In the genomic region with DNA sequence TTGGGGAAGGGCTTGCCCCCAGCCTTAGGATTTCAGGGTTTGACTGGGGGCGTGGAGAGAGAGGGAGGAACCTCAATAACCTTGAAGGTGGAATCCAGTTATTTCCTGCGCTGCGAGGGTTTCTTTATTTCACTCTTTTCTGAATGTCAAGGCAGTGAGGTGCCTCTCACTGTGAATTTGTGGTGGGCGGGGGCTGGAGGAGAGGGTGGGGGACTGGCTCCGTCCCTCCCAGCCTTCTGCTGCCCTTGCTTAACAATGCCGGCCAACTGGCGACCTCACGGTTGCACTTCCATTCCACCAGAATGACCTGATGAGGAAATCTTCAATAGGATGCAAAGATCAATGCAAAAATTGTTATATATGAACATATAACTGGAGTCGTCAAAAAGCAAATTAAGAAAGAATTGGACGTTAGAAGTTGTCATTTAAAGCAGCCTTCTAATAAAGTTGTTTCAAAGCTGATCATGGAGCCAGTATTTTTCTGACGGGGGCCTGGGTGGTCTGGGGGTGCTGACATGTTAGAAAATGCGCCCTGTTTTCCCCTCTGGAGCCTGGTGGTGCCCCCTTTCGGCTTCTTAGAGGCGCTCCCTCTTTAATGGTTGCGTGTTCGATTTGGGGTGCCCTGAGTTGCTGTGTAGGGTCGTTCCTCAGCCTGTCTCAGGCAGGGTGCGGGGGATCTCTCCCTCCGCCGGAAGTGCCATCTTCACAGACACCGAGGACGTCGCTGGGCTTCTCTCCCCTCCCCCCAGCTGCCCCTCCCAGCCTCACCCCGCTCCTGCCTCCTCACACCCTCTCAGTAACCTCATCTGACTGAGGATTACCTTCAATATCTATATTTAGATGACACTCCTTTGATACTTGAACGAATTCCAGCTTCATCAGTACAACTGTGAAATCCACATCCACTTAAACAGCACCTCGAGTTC, we compare ENCODE assay signal across 18 cellular contexts. TPM values are rescaled to one million over a fixed set of nuclear protein-coding genes. Genes with fewer than 3 reads are reported as not detected.
A peak's percentile ranks its signal among the peaks of the same experiment; 100 is the strongest.
DNase-seq lines count a peak whose midpoint lies in the region; ATAC-seq, FAIRE-seq and TF ChIP-seq lines count a peak whose summit lies in the region.
"Had no signal": no experiment of that assay in that cellular context is flagged by ENCODE, and none has a peak within 500 bp of the region (broad histone marks: within the 10 kb centered on the region; RNA-seq: fewer than 3 reads in every experiment).

No MANE protein-coding gene starts in this region.

- no peak overlapping the region for H3K4me3 Mint-ChIP-seq in HFFc6
- no peak overlapping the region for H3K4me3 Mint-ChIP-seq in activated CD8-positive, alpha-beta memory T cell treated with anti-CD3 and anti-CD28 coated beads, Interleukin-2, amount 10 ng/mL, durations not matched to agents 7 days and 5 days
- H3K4me3 Mint-ChIP-seq: effector memory CD8-positive, alpha-beta T cell had no signal

- TF ChIP-seq CTCF in HFFc6 (IDR thresholded peaks at IDR 0.05): no peak
- TF ChIP-seq CTCF in K562 (IDR thresholded peaks at IDR 0.05 in 2 of 3, conservative IDR thresholded peaks at IDR 0.05 in 1 of 3; ENCODE audit: insufficient read depth in 2 of 3, low read depth in 1 of 3, low read length in 3 of 3): no peak
- TF ChIP-seq CTCF in gastrocnemius medialis (IDR thresholded peaks at IDR 0.05 in 4 of 5, conservative IDR thresholded peaks at IDR 0.05 in 1 of 5): no peak

- H3K4me2 ChIP-seq in K562 (ENCODE audit: insufficient read depth, low read length): peak overlapping the region; percentile 43; the same call in 1 of the 2 replicates

- H3K4me1 Mint-ChIP-seq in HFFc6 (ENCODE audit: low read depth): peaks cover 5% of the 10 kb centered on the region; the same call in 1 of the 2 replicates
- no peaks in the 10 kb centered on the region for H3K4me1 Mint-ChIP-seq in activated CD8-positive, alpha-beta memory T cell treated with anti-CD3 and anti-CD28 coated beads, Interleukin-2, amount 10 ng/mL, durations not matched to agents 7 days and 5 days

- H3K9me1 ChIP-seq in K562 (ENCODE audit: control insufficient read depth, insufficient read depth, low read length): no peaks in the 10 kb centered on the region

- H3K4me3 ChIP-seq in K562 (no peak overlapping the region), gastrocnemius medialis (peak overlapping the region in 1 of 4 donors; percentile 14)
- H3K4me3 ChIP-seq: tibial artery had no signal

- 55% methylated on average over 23 of the region's 26 CpGs for WGBS in K562 (ENCODE audit: insufficient coverage, low coverage, missing lambda C conversion rate)

- no peaks in the 10 kb centered on the region for H4K20me1 ChIP-seq in K562 (replicated peaks; ENCODE audit: control insufficient read depth, insufficient read depth, low read length)

- TF ChIP-seq RAD21 in K562 (CRISPR knock-in tag; conservative IDR thresholded peaks at IDR 0.05 in 1 of 2, IDR thresholded peaks at IDR 0.05 in 1 of 2): no peak

- ATAC-seq in K562 (peak; percentile 56), left lobe of liver (peak; percentile 3), gastrocnemius medialis (peak; percentile 51 to 57)
- ATAC-seq in activated CD8-positive, alpha-beta memory T cell treated with anti-CD3 and anti-CD28 coated beads, Interleukin-2, amount 10 ng/mL, durations not matched to agents 7 days and 5 days: no peak
- ATAC-seq: effector memory CD8-positive, alpha-beta T cell; foreskin keratinocyte had no signal

- H3K9me3 Mint-ChIP-seq in HFFc6: no peaks in the 10 kb centered on the region
- no peaks in the 10 kb centered on the region for H3K9me3 Mint-ChIP-seq in activated CD8-positive, alpha-beta memory T cell treated with anti-CD3 and anti-CD28 coated beads, Interleukin-2, amount 10 ng/mL, durations not matched to agents 7 days and 5 days (ENCODE audit: low read depth)
- H3K9me3 Mint-ChIP-seq: effector memory CD8-positive, alpha-beta T cell had no signal

- peak; percentile 63 for FAIRE-seq in K562 (lab: Jason Lieb, UNC)

- H3K9ac ChIP-seq in K562 (ENCODE audit: insufficient read depth in 1 of 2, low read depth in 2 of 2, low read length in 2 of 2): peak overlapping the region in 1 of 2 experiments; percentile 74; a peak in 2 of 4 replicates

- DNase-seq in HFFc6 (no peak), K562 (ENCODE audit: extremely low read depth in 1 of 4, low spot score in 3 of 4) (no peak), left lobe of liver (ENCODE audit: low spot score) (no peak), gastrocnemius medialis (peak in 1 of 2 donors; percentile 90), NCI-H524 treated with DMSO at 0.1 percent for 48 hours (lab: John Stamatoyannopoulos, UW) (no peak)
- no peak for DNase-seq in activated CD8-positive, alpha-beta memory T cell treated with anti-CD3 and anti-CD28 coated beads, Interleukin-2, amount 10 ng/mL, durations not matched to agents 7 days and 5 days
- no peak for DNase-seq in activated CD8-positive, alpha-beta memory T cell treated with anti-CD3 and anti-CD28 coated beads, Interleukin-2, amount 50 U/mL, for 48 hours
- DNase-seq: activated CD4-positive, alpha-beta T cell treated with anti-CD3 and anti-CD28 coated beads for 1 hour; activated T-cell treated with anti-CD3 and anti-CD28 coated beads, Interleukin-2, amount 50 U/mL, for 1 hour; effector memory CD8-positive, alpha-beta T cell; foreskin keratinocyte; Kasumi-1; NCI-H1694; NCI-H524; stimulated activated CD4-positive, alpha-beta T cell treated with anti-CD3 and anti-CD28 coated beads, Interleukin-1b, Interleukin-23, amount 100 ng/mL, for 48 hours; T-helper 1 cell had no signal

- no peak for TF ChIP-seq EP300 in K562 (IDR thresholded peaks at IDR 0.05; ENCODE audit: low read length)

- H3K27me3 Mint-ChIP-seq in HFFc6 (ENCODE audit: insufficient read depth): peaks cover 7% of the 10 kb centered on the region
- no peaks in the 10 kb centered on the region for H3K27me3 Mint-ChIP-seq in activated CD8-positive, alpha-beta memory T cell treated with anti-CD3 and anti-CD28 coated beads, Interleukin-2, amount 10 ng/mL, durations not matched to agents 7 days and 5 days
- H3K27me3 Mint-ChIP-seq: effector memory CD8-positive, alpha-beta T cell had no signal

- no peaks in the 10 kb centered on the region for H3K27me3 ChIP-seq in K562 (ENCODE audit: control insufficient read depth in 2 of 2, insufficient read depth in 2 of 2, low read length in 2 of 2)
- H3K27me3 ChIP-seq in gastrocnemius medialis: no peaks in the 10 kb centered on the region
- H3K27me3 ChIP-seq: foreskin keratinocyte, tibial artery had no signal

- no peaks in the 10 kb centered on the region for H3K9me3 ChIP-seq in K562 (replicated peaks; ENCODE audit: control insufficient read depth, insufficient read depth, low read depth, low read length)
- H3K9me3 ChIP-seq in gastrocnemius medialis: no peaks in the 10 kb centered on the region
- H3K9me3 ChIP-seq: tibial artery had no signal

- H3K27ac ChIP-seq in K562 (ENCODE audit: extremely low read depth, low read depth, low read length): peak overlapping the region; percentile 56; the same call in 2 of the 3 replicates
- peak overlapping the region; percentile 91 to 99 (median 98) for H3K27ac ChIP-seq in gastrocnemius medialis
- H3K27ac ChIP-seq: foreskin keratinocyte, tibial artery had no signal

- in situ Hi-C loops in K562 (cut with MboI) (no loop called here), gastrocnemius medialis (cut with MboI; ENCODE audit: low sequenced_read_pairs in 4 of 4) (loop anchor here in 3 of 4 donors (10.0 to 25.0 kb wide), 2 partner anchors 147 to 154 kb away; no protein-coding TSS in a partner anchor)

- H3K36me3 Mint-ChIP-seq in HFFc6 (ENCODE audit: low read depth): peaks cover 20% of the 10 kb centered on the region
- H3K36me3 Mint-ChIP-seq in activated CD8-positive, alpha-beta memory T cell treated with anti-CD3 and anti-CD28 coated beads, Interleukin-2, amount 10 ng/mL, durations not matched to agents 7 days and 5 days: peaks cover 24% of the 10 kb centered on the region

- CTCF ChIA-PET in K562 (lab: Yijun Ruan, JAX; ENCODE audit: low intra/inter-chr PET ratio): interaction anchor here (0.6 kb wide), 1 partner anchor 35 kb away, joined by 3 read pairs; no protein-coding TSS in a partner anchor
- CTCF ChIA-PET in activated CD8-positive, alpha-beta memory T cell treated with anti-CD3 and anti-CD28 coated beads, Interleukin-2, amount 10 ng/mL, durations not matched to agents 7 days and 5 days (lab: Charles Lee): interaction anchor here (1.1 to 1.8 kb wide), 3 partner anchors 8 to 11 kb away, joined by 3 to 19 read pairs (median 4); no protein-coding TSS in a partner anchor

- no TSS peak for BruUV-seq in K562 (replicated peaks; lab: Mats Ljungman, UMichigan)

- intact Hi-C loops in K562 (cut with micrococcal nuclease) (no loop called here), gastrocnemius medialis (cut with DNase I; ENCODE audit: low total_unique reads) (no loop called here)

- POLR2A ChIA-PET in K562 (lab: Yijun Ruan, JAX): interaction anchor here (0.7 to 2.0 kb wide), 4 partner anchors 8 to 16 kb away, joined by 3 to 13 read pairs (median 4); no protein-coding TSS in a partner anchor

- no peak overlapping the region for H2AFZ ChIP-seq in K562 (ENCODE audit: low read depth, low read length)

- H3K4me1 ChIP-seq in K562 (replicated peaks in 1 of 2; ENCODE audit: control insufficient read depth in 2 of 2, insufficient read depth in 2 of 2, low read length in 2 of 2) (peaks cover 11 to 49% of the 10 kb centered on the region in 2 experiments; a peak in 4 of 5 replicates), gastrocnemius medialis (peaks cover 65 to 78% of the 10 kb centered on the region in 2 donors)
- H3K4me1 ChIP-seq: foreskin keratinocyte had no signal

- no peak for TF ChIP-seq POLR2A in K562 (conservative IDR thresholded peaks at IDR 0.05)
- TF ChIP-seq POLR2A in gastrocnemius medialis (IDR thresholded peaks at IDR 0.05): peak in 1 of 2 donors; percentile 33

- H3K36me3 ChIP-seq in K562 (ENCODE audit: control insufficient read depth, insufficient read depth, low read length) (peaks cover 66% of the 10 kb centered on the region), gastrocnemius medialis (peaks cover 0 to 32% of the 10 kb centered on the region in 2 donors)

- peak overlapping the region; percentile 5; the same call in 1 of the 2 replicates for H3K27ac Mint-ChIP-seq in HFFc6
- no peak overlapping the region for H3K27ac Mint-ChIP-seq in activated CD8-positive, alpha-beta memory T cell treated with anti-CD3 and anti-CD28 coated beads, Interleukin-2, amount 10 ng/mL, durations not matched to agents 7 days and 5 days

- H3K79me2 ChIP-seq in K562 (ENCODE audit: control insufficient read depth, insufficient read depth, low read length): peaks cover 4% of the 10 kb centered on the region; the same call in 1 of the 3 replicates

RNA-seq across cellular contexts. Expression of a gene that starts 18.5 kb away (rescaled TPM):
- total RNA-seq in HFFc6 (2021; fragmentation: NEBNext Ultra II Directional; extraction: Animal tissue kit (Norgen Biotek cat#: 25700)): 10 to 100 TPM; 68.5 to 82.8 (median 70.6) TPM
- 91.2 and 285 TPM in 2 replicates for total RNA-seq in K562 (2011; cell fraction: chromatin; rRNA removed; ENCODE audit: low replicate concordance)
- 223 and 287 TPM in 2 replicates for total RNA-seq in K562 (2011; cell fraction: nucleolus; rRNA removed)
- total RNA-seq in K562 (2011; cell fraction: nucleoplasm; rRNA removed): 132 and 134 TPM in 2 replicates
- total RNA-seq in K562 (2014; rRNA removed) (196 and 257 TPM in 2 replicates), K562 (2014; rRNA removed; fragmentation: Illumina TruSeq; extraction: Trizol) (34.3 and 50.3 TPM in 2 replicates), K562 (2015; rRNA removed; fragmentation: Illumina TruSeq; extraction: Trizol) (98.9 and 102 TPM in 2 replicates), K562 (2021) (135 and 137 TPM in 2 replicates), left lobe of liver (35.8 TPM), gastrocnemius medialis (100 to 1,000 TPM in 3 of 4 donors, 10 to 100 TPM in 1; 95.2 to 266 (median 155) TPM)
- polyA plus RNA-seq in K562 (2011; rRNA removed) (90.1 and 106 TPM in 2 replicates), K562 (2014; fragmentation: Illumina TruSeq; extraction: Trizol) (89.2 and 128 TPM in 2 replicates), K562 (2014; fragmentation: Nextera tagmentation; extraction: Ambion mirVana) (1 to 10 TPM; 2.4 to 6.2 TPM), K562 (2014; rRNA removed) (128 and 149 TPM in 2 replicates)
- polyA plus RNA-seq in K562 (2011; cell fraction: cytosol; rRNA removed): 92.2 and 177 TPM in 2 replicates
- polyA plus RNA-seq in K562 (2011; cell fraction: nucleus; rRNA removed): 244 and 370 TPM in 2 replicates
- 94.0 and 96.2 TPM in 2 replicates for polyA plus RNA-seq in K562 (2012)
- 49.5 and 74.8 TPM in 2 replicates for polyA minus RNA-seq in K562 (2011; rRNA and poly(A)+ RNA removed)
- polyA minus RNA-seq in K562 (2011; cell fraction: cytosol; rRNA and poly(A)+ RNA removed): 57.2 and 75.5 TPM in 2 replicates
- polyA minus RNA-seq in K562 (2011; cell fraction: nucleus; rRNA and poly(A)+ RNA removed): 73.1 and 77.3 TPM in 2 replicates
- total RNA-seq in activated CD8-positive, alpha-beta memory T cell treated with anti-CD3 and anti-CD28 coated beads, Interleukin-2, amount 10 ng/mL, durations not matched to agents 7 days and 5 days: 10 to 100 TPM; 51.0 to 56.4 TPM

RNA-seq across cellular contexts. Expression of a gene that starts 40.2 kb away (rescaled TPM):
- total RNA-seq in HFFc6 (2021; fragmentation: NEBNext Ultra II Directional; extraction: Animal tissue kit (Norgen Biotek cat#: 25700)): not detected
- 0.58 and 2.0 TPM in 2 replicates for total RNA-seq in K562 (2011; cell fraction: chromatin; rRNA removed; ENCODE audit: low replicate concordance)
- 1.1 and 1.3 TPM in 2 replicates for total RNA-seq in K562 (2011; cell fraction: nucleolus; rRNA removed)
- total RNA-seq in K562 (2011; cell fraction: nucleoplasm; rRNA removed): 1.7 TPM in 1 of 2 replicates, not detected in the other
- total RNA-seq in K562 (2014; rRNA removed): 0.20 and 0.54 TPM in 2 replicates
- 0.47 TPM in 1 of 2 replicates, not detected in the other for total RNA-seq in K562 (2014; rRNA removed; fragmentation: Illumina TruSeq; extraction: Trizol)
- not detected in 2 replicates for total RNA-seq in K562 (2015; rRNA removed; fragmentation: Illumina TruSeq; extraction: Trizol)
- total RNA-seq in K562 (2021): 0.40 and 0.72 TPM in 2 replicates
- polyA plus RNA-seq in K562 (2011; rRNA removed): 0.60 and 1.2 TPM in 2 replicates
- 0.40 and 0.69 TPM in 2 replicates for polyA plus RNA-seq in K562 (2011; cell fraction: cytosol; rRNA removed)
- polyA plus RNA-seq in K562 (2011; cell fraction: nucleus; rRNA removed): 3.3 and 4.8 TPM in 2 replicates
- 0.16 and 0.37 TPM in 2 replicates for polyA plus RNA-seq in K562 (2012)
- 0.22 and 1.0 TPM in 2 replicates for polyA plus RNA-seq in K562 (2014; fragmentation: Illumina TruSeq; extraction: Trizol)
- under 1 TPM; 0.10 to 0.11 TPM for polyA plus RNA-seq in K562 (2014; fragmentation: Nextera tagmentation; extraction: Ambion mirVana)
- polyA plus RNA-seq in K562 (2014; rRNA removed): 0.21 and 0.65 TPM in 2 replicates
- 1.2 and 1.4 TPM in 2 replicates for polyA minus RNA-seq in K562 (2011; rRNA and poly(A)+ RNA removed)
- polyA minus RNA-seq in K562 (2011; cell fraction: cytosol; rRNA and poly(A)+ RNA removed): not detected in 2 replicates
- not detected in 2 replicates for polyA minus RNA-seq in K562 (2011; cell fraction: nucleus; rRNA and poly(A)+ RNA removed)
- total RNA-seq in left lobe of liver: 2.7 TPM
- under 1 TPM in 1 of 4 donors, not detected in 3; 1.00 TPM for total RNA-seq in gastrocnemius medialis
- not detected for total RNA-seq in activated CD8-positive, alpha-beta memory T cell treated with anti-CD3 and anti-CD28 coated beads, Interleukin-2, amount 10 ng/mL, durations not matched to agents 7 days and 5 days
- total RNA-seq: pulmonary artery endothelial cell had no signal

RNA-seq across cellular contexts. Expression of a gene that starts 41.0 kb away (rescaled TPM):
- 10 to 100 TPM; 16.5 to 20.7 (median 18.4) TPM for total RNA-seq in HFFc6 (2021; fragmentation: NEBNext Ultra II Directional; extraction: Animal tissue kit (Norgen Biotek cat#: 25700))
- 56.5 and 74.4 TPM in 2 replicates for total RNA-seq in K562 (2011; cell fraction: chromatin; rRNA removed; ENCODE audit: low replicate concordance)
- total RNA-seq in K562 (2011; cell fraction: nucleolus; rRNA removed): 41.5 and 42.5 TPM in 2 replicates
- total RNA-seq in K562 (2011; cell fraction: nucleoplasm; rRNA removed): 26.8 and 33.4 TPM in 2 replicates
- total RNA-seq in K562 (2014; rRNA removed) (35.9 and 39.5 TPM in 2 replicates), K562 (2014; rRNA removed; fragmentation: Illumina TruSeq; extraction: Trizol) (19.0 and 19.3 TPM in 2 replicates), K562 (2015; rRNA removed; fragmentation: Illumina TruSeq; extraction: Trizol) (23.2 and 25.1 TPM in 2 replicates), K562 (2021) (30.1 and 30.7 TPM in 2 replicates), left lobe of liver (76.9 TPM), gastrocnemius medialis (10 to 100 TPM; 26.9 to 98.7 (median 46.0) TPM)
- polyA plus RNA-seq in K562 (2011; rRNA removed) (21.7 and 26.7 TPM in 2 replicates), K562 (2014; fragmentation: Illumina TruSeq; extraction: Trizol) (18.7 and 25.2 TPM in 2 replicates), K562 (2014; fragmentation: Nextera tagmentation; extraction: Ambion mirVana) (under 1 TPM; 0.07 to 0.10 TPM), K562 (2014; rRNA removed) (27.2 and 31.0 TPM in 2 replicates)
- 20.4 and 25.8 TPM in 2 replicates for polyA plus RNA-seq in K562 (2011; cell fraction: cytosol; rRNA removed)
- 29.9 and 44.4 TPM in 2 replicates for polyA plus RNA-seq in K562 (2011; cell fraction: nucleus; rRNA removed)
- 20.5 and 23.5 TPM in 2 replicates for polyA plus RNA-seq in K562 (2012)
- polyA minus RNA-seq in K562 (2011; rRNA and poly(A)+ RNA removed): 21.0 and 28.2 TPM in 2 replicates
- polyA minus RNA-seq in K562 (2011; cell fraction: cytosol; rRNA and poly(A)+ RNA removed): 14.7 and 16.8 TPM in 2 replicates
- polyA minus RNA-seq in K562 (2011; cell fraction: nucleus; rRNA and poly(A)+ RNA removed): 14.8 and 20.9 TPM in 2 replicates
- 10 to 100 TPM; 16.5 to 18.1 TPM for total RNA-seq in activated CD8-positive, alpha-beta memory T cell treated with anti-CD3 and anti-CD28 coated beads, Interleukin-2, amount 10 ng/mL, durations not matched to agents 7 days and 5 days

RNA-seq across cellular contexts. Expression of a gene that starts 41.9 kb away (rescaled TPM):
- 10 to 100 TPM in 3 of 6 experiments, 1 to 10 TPM in 3; 8.7 to 11.5 (median 9.8) TPM for total RNA-seq in HFFc6 (2021; fragmentation: NEBNext Ultra II Directional; extraction: Animal tissue kit (Norgen Biotek cat#: 25700))
- total RNA-seq in K562 (2011; cell fraction: chromatin; rRNA removed; ENCODE audit: low replicate concordance): 14.2 and 31.0 TPM in 2 replicates
- 27.1 and 29.7 TPM in 2 replicates for total RNA-seq in K562 (2011; cell fraction: nucleolus; rRNA removed)
- total RNA-seq in K562 (2011; cell fraction: nucleoplasm; rRNA removed): 19.1 and 19.8 TPM in 2 replicates
- 21.3 and 27.6 TPM in 2 replicates for total RNA-seq in K562 (2014; rRNA removed)
- 15.8 and 16.2 TPM in 2 replicates for total RNA-seq in K562 (2014; rRNA removed; fragmentation: Illumina TruSeq; extraction: Trizol)
- total RNA-seq in K562 (2015; rRNA removed; fragmentation: Illumina TruSeq; extraction: Trizol): 15.9 and 17.4 TPM in 2 replicates
- 23.1 and 26.6 TPM in 2 replicates for total RNA-seq in K562 (2021)
- polyA plus RNA-seq in K562 (2011; rRNA removed): 17.2 and 21.5 TPM in 2 replicates
- polyA plus RNA-seq in K562 (2011; cell fraction: cytosol; rRNA removed): 24.4 and 26.5 TPM in 2 replicates
- polyA plus RNA-seq in K562 (2011; cell fraction: nucleus; rRNA removed): 17.1 and 20.0 TPM in 2 replicates
- polyA plus RNA-seq in K562 (2012): 16.5 and 19.9 TPM in 2 replicates
- polyA plus RNA-seq in K562 (2014; fragmentation: Illumina TruSeq; extraction: Trizol): 16.3 and 16.9 TPM in 2 replicates
- polyA plus RNA-seq in K562 (2014; fragmentation: Nextera tagmentation; extraction: Ambion mirVana): 1 to 10 TPM; 4.8 to 5.3 TPM
- 17.7 and 17.8 TPM in 2 replicates for polyA plus RNA-seq in K562 (2014; rRNA removed)
- 14.9 and 19.6 TPM in 2 replicates for polyA minus RNA-seq in K562 (2011; rRNA and poly(A)+ RNA removed)
- polyA minus RNA-seq in K562 (2011; cell fraction: cytosol; rRNA and poly(A)+ RNA removed): 14.2 and 26.5 TPM in 2 replicates
- polyA minus RNA-seq in K562 (2011; cell fraction: nucleus; rRNA and poly(A)+ RNA removed): 6.3 and 7.7 TPM in 2 replicates
- 6.3 TPM for total RNA-seq in left lobe of liver
- total RNA-seq in gastrocnemius medialis: 1 to 10 TPM; 3.6 to 7.4 (median 6.9) TPM
- total RNA-seq in activated CD8-positive, alpha-beta memory T cell treated with anti-CD3 and anti-CD28 coated beads, Interleukin-2, amount 10 ng/mL, durations not matched to agents 7 days and 5 days: 10 to 100 TPM; 13.8 to 16.7 TPM

RNA-seq across cellular contexts. Expression of a gene that starts 51.0 kb away (rescaled TPM):
- 10 to 100 TPM; 45.7 to 63.2 (median 50.5) TPM for total RNA-seq in HFFc6 (2021; fragmentation: NEBNext Ultra II Directional; extraction: Animal tissue kit (Norgen Biotek cat#: 25700))
- total RNA-seq in K562 (2011; cell fraction: chromatin; rRNA removed; ENCODE audit: low replicate concordance): 24.5 and 53.9 TPM in 2 replicates
- 72.0 and 78.0 TPM in 2 replicates for total RNA-seq in K562 (2011; cell fraction: nucleolus; rRNA removed)
- total RNA-seq in K562 (2011; cell fraction: nucleoplasm; rRNA removed): 65.8 and 106 TPM in 2 replicates
- total RNA-seq in K562 (2014; rRNA removed) (331 and 433 TPM in 2 replicates), K562 (2014; rRNA removed; fragmentation: Illumina TruSeq; extraction: Trizol) (11.5 and 11.9 TPM in 2 replicates), K562 (2015; rRNA removed; fragmentation: Illumina TruSeq; extraction: Trizol) (109 and 123 TPM in 2 replicates), K562 (2021) (172 and 177 TPM in 2 replicates), left lobe of liver (20.8 TPM), gastrocnemius medialis (100 to 1,000 TPM in 3 of 4 donors, 10 to 100 TPM in 1; 73.5 to 145 (median 132) TPM)
- polyA plus RNA-seq in K562 (2011; rRNA removed) (87.1 and 125 TPM in 2 replicates), K562 (2014; fragmentation: Illumina TruSeq; extraction: Trizol) (30.1 and 181 TPM in 2 replicates), K562 (2014; fragmentation: Nextera tagmentation; extraction: Ambion mirVana) (10 to 100 TPM in 1 of 2 experiments, 1 to 10 TPM in 1; 4.2 to 13.7 TPM), K562 (2014; rRNA removed) (191 and 213 TPM in 2 replicates)
- polyA plus RNA-seq in K562 (2011; cell fraction: cytosol; rRNA removed): 256 and 738 TPM in 2 replicates
- polyA plus RNA-seq in K562 (2011; cell fraction: nucleus; rRNA removed): 139 and 249 TPM in 2 replicates
- 180 and 393 TPM in 2 replicates for polyA plus RNA-seq in K562 (2012)
- polyA minus RNA-seq in K562 (2011; rRNA and poly(A)+ RNA removed): 19.8 and 21.1 TPM in 2 replicates
- polyA minus RNA-seq in K562 (2011; cell fraction: cytosol; rRNA and poly(A)+ RNA removed): 74.5 and 112 TPM in 2 replicates
- polyA minus RNA-seq in K562 (2011; cell fraction: nucleus; rRNA and poly(A)+ RNA removed): 29.6 and 47.0 TPM in 2 replicates
- 10 to 100 TPM; 85.1 to 85.3 TPM for total RNA-seq in activated CD8-positive, alpha-beta memory T cell treated with anti-CD3 and anti-CD28 coated beads, Interleukin-2, amount 10 ng/mL, durations not matched to agents 7 days and 5 days
